8 cellular contexts compared by ENCODE assay signal in the genomic region with DNA sequence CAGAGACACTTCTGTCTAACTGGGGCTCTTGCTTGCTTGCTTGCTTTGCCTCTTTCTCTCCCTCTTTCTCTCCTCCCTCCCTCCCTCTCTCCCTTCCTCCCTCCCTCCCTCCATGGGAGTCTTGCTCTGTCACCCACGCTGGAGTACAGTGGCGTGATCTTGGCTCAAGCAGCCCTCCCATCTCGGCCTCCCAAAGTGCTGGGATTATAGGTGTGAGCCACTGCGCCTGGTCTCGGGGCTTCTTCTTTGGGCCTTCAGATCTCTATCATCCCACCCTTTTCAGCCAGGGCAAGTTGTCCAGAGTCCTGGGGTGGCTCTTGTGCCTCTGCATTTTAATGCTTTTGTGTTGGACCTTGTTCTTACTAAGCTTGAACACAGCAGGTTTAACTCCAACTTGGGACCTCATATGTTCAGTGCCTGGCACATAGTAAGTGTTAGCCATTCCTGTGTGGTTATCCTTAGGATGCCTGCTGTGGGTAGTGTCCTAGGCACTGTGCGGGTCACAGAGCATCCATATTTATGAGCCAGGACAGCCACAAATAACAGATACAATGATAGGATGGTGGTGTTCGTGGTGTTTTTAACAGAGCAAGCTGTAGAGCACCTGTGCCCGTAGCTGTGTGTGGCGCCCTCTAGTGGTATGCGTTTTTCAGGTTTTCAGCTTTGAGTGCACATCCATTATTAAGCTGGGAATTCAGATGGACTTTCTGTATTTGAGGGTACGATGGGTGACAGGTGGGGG.
A peak's percentile ranks its signal among the peaks of the same experiment; 100 is the strongest.
DNase-seq lines count a peak whose midpoint lies in the region; ATAC-seq and TF ChIP-seq lines count a peak whose summit lies in the region.

No MANE protein-coding gene starts in this region.

- ATAC-seq in psoas muscle = peak; percentile 67 to 85 (median 74)
- no peak for ATAC-seq in GM19351 (IDR thresholded peaks at IDR 0.05; ENCODE audit: unreplicated experiment)
- no peak for ATAC-seq in GM18909 (IDR thresholded peaks at IDR 0.05; ENCODE audit: poor library complexity, unreplicated experiment)

- H3K4me3 ChIP-seq in SK-N-MC = no peak overlapping the region
- no peak overlapping the region for H3K4me3 ChIP-seq in psoas muscle

- intact Hi-C loops in cardiac septum (cut with DNase I) = loop anchor here (1.0 to 5.0 kb wide), 4 partner anchors 73 to 294 kb away; no protein-coding TSS in a partner anchor
- intact Hi-C loops in psoas muscle (cut with DNase I) = loop anchor here (2.0 to 10.0 kb wide), 5 partner anchors 72 to 296 kb away; no protein-coding TSS in a partner anchor

- H3K9me3 ChIP-seq in SK-N-MC (ENCODE audit: low read depth, low read length) = no peaks in the 10 kb centered on the region
- no peaks in the 10 kb centered on the region for H3K9me3 ChIP-seq in psoas muscle

- no peaks in the 10 kb centered on the region for H3K27me3 ChIP-seq in psoas muscle (ENCODE audit: insufficient read depth in 3 of 3, low read length in 2 of 3)

- DNase-seq in COLO829 (ENCODE audit: low spot score) (peak; percentile 79), HuH-7.5 (ENCODE audit: low spot score) (peak; percentile 68), SK-N-MC (ENCODE audit: low read depth, low spot score) (peak; percentile 8), cardiac septum (ENCODE audit: low spot score) (peak; percentile 75), psoas muscle (peak in 1 of 2 donors; percentile 42)
- DNase-seq in activated naive CD4-positive, alpha-beta T cell treated with anti-CD3 and anti-CD28 coated beads, Interleukin-2, amount 50 U/mL, for 16 hours = peak; percentile 63

- H3K9ac ChIP-seq in SK-N-MC (ENCODE audit: insufficient read length) = no peak overlapping the region

- peaks cover 14% of the 10 kb centered on the region for H3K4me1 ChIP-seq in psoas muscle

- H3K27ac ChIP-seq in SK-N-MC (no peak overlapping the region), psoas muscle (no peak overlapping the region)

- TF ChIP-seq CTCF in psoas muscle (IDR thresholded peaks at IDR 0.05) = peak; percentile 86

- WGBS in psoas muscle, 3 donors = 45 to 52% (median 49%) methylated on average over 11 of the region's 11 CpGs

- H3K36me3 ChIP-seq in SK-N-MC (ENCODE audit: insufficient read depth, low read length) = no peaks in the 10 kb centered on the region
- peaks cover 3 to 40% of the 10 kb centered on the region in 2 donors for H3K36me3 ChIP-seq in psoas muscle (ENCODE audit: insufficient read depth in 1 of 2, low read depth in 1 of 2)

Comparison
In these comparisons a context has a peak if more than half of its experiments do, and no peak if none do; other contexts are left out.
1. ATAC-seq: peak in psoas muscle (4 of 4); none in GM19351 (single experiment) and GM18909 (single experiment).